ENCODE assay signal across 8 cellular contexts in the genomic region with DNA sequence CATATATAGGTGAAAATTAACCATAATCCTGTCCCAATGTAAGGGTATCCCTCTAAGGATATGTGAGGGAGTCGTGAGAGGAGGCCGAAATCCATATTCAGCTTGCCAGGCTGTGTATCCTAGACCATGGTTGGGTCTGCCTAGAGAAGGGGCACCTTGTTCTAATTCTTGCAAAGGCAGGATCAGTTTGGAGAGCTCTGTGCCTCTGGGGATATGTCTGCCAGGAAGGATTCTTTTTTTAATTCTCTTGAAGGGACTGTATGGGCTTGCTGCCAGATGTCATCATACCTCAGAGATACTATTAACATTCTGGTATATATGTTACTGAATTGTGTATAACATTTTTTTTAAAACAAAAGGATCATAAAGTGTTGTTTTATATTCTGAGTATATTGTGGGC. TPM values are rescaled to one million over a fixed set of nuclear protein-coding genes. Genes with fewer than 3 reads are reported as not detected.
DNase-seq lines count a peak whose midpoint lies in the region; ATAC-seq and TF ChIP-seq lines count a peak whose summit lies in the region.

No MANE protein-coding gene starts in this region.

- 78 to 90% methylated on average over 2 of the region's 2 CpGs for WGBS in heart right ventricle, 2 donors

- intact Hi-C loops in heart right ventricle (cut with DNase I) (loop anchor here in 9 of 10 donors (5.0 to 10.0 kb wide), 8 partner anchors 82 to 417 kb away; partner anchors contain the start of gene RNF7 (in 1 of the 9)), Right ventricle myocardium superior (cut with DNase I) (no loop called here), tibial artery (cut with DNase I; ENCODE audit: low total_unique reads) (loop anchor here (5.0 to 10.0 kb wide), 2 partner anchors 142 to 304 kb away; partner anchors contain the start of gene RNF7)

- H3K27ac Mint-ChIP-seq in T-cell, result no peak overlapping the region

- no peaks in the 10 kb centered on the region for H3K27me3 Mint-ChIP-seq in T-cell

- TF ChIP-seq CTCF in heart right ventricle (IDR thresholded peaks at IDR 0.05) (no peak), fibroblast of mammary gland (conservative IDR thresholded peaks at IDR 0.05; ENCODE audit: control insufficient read depth, insufficient read depth, low read depth, low read length) (no peak), tibial artery (IDR thresholded peaks at IDR 0.05) (no peak)

- H3K36me3 ChIP-seq in heart right ventricle, result peaks cover 0 to 9% (median 0%) of the 10 kb centered on the region in 9 donors
- peaks cover 0 to 9% (median 0%) of the 10 kb centered on the region in 3 donors for H3K36me3 ChIP-seq in tibial artery

- CTCF ChIA-PET in T-cell (lab: Charles Lee), result interaction anchor here in 1 of 2 donors (1.3 kb wide), 1 partner anchor 140 kb away, joined by 5 read pairs; the partner anchor contains the start of gene RNF7

- H3K4me1 Mint-ChIP-seq in T-cell, result peaks cover 46 to 57% (median 48%) of the 10 kb centered on the region in 3 donors

- no peak for ATAC-seq in heart right ventricle
- no peak for ATAC-seq in Right ventricle myocardium superior (ENCODE audit: poor library complexity)
- no peak for ATAC-seq in T-cell (replicated peaks in 1 of 4)
- no peak for ATAC-seq in GM21447 (IDR thresholded peaks at IDR 0.05; ENCODE audit: unreplicated experiment)

- POLR2A ChIA-PET in T-cell (lab: Charles Lee), result no interaction called here

- H3K4me3 ChIP-seq in heart right ventricle (peak overlapping the region in 7 of 10 donors; percentile 85 to 96 (median 94)), fibroblast of mammary gland (ENCODE audit: control insufficient read depth, low read depth, low read length) (peak overlapping the region; percentile 85), tibial artery (peak overlapping the region; percentile 71 to 93)

- H3K9me3 ChIP-seq in heart right ventricle (no peaks in the 10 kb centered on the region), tibial artery (no peaks in the 10 kb centered on the region)

- no peaks in the 10 kb centered on the region for H3K27me3 ChIP-seq in heart right ventricle
- no peaks in the 10 kb centered on the region for H3K27me3 ChIP-seq in tibial artery

- H3K4me1 ChIP-seq in heart right ventricle (peaks cover 0 to 52% (median 24%) of the 10 kb centered on the region in 9 donors), tibial artery (peaks cover 0 to 40% (median 13%) of the 10 kb centered on the region in 4 donors)

- H3K36me3 Mint-ChIP-seq in T-cell, result peaks cover 14% of the 10 kb centered on the region

- peak overlapping the region; percentile 39 to 95 (median 82) for H3K4me3 Mint-ChIP-seq in T-cell

- H3K27ac ChIP-seq in heart right ventricle (peak overlapping the region in 2 of 10 donors; percentile 96 to 100), tibial artery (peak overlapping the region in 1 of 2 donors; percentile 97)

- DNase-seq in heart right ventricle (no peak), Right ventricle myocardium superior (no peak), T-cell (no peak), fibroblast of mammary gland (ENCODE audit: low read depth) (peak; percentile 62), tibial artery (no peak)
- no peak for DNase-seq in stimulated activated CD4-positive, alpha-beta T cell treated with anti-CD3 and anti-CD28 coated beads, Interleukin-15, amount 100 ng/mL, for 24 hours
- DNase-seq in activated CD4-positive, CD25-positive, alpha-beta regulatory T cell treated with anti-CD3 and anti-CD28 coated beads, Interleukin-2, amount 50 U/mL, for 72 hours, result no peak

- no peaks in the 10 kb centered on the region for H3K9me3 Mint-ChIP-seq in T-cell

RNA-seq across cellular contexts. Expression of gene ATP1B3, which starts 2.4 kb away (rescaled TPM):
- 100 to 1,000 TPM in 1 of 10 donors, 10 to 100 TPM in 9; 21.7 to 118 (median 36.4) TPM for total RNA-seq in heart right ventricle
- polyA plus RNA-seq in heart right ventricle, result 10 to 100 TPM; 39.3 to 95.7 TPM
- total RNA-seq in Right ventricle myocardium superior, result 32.9 TPM
- total RNA-seq in T-cell, result 10 to 100 TPM; 28.7 to 41.4 (median 35.3) TPM
